In genomic region chr4:6088950-6089349, GRCh38 we compare ENCODE assay signal across 7 cellular contexts.
"Had no signal": no experiment of that assay in that cellular context is flagged by ENCODE, and none has a peak within 500 bp of the region (broad histone marks: within the 10 kb centered on the region; RNA-seq: fewer than 3 reads in every experiment).

No MANE protein-coding gene starts in this region.

- H3K4me1 ChIP-seq: HAP-1 had no signal

- H3K9me3 ChIP-seq: HAP-1 had no signal

- H3K4me3 ChIP-seq: GM23248, HAP-1, K562 had no signal

- H3K27ac ChIP-seq: GM23248 had no signal

- H3K36me3 ChIP-seq: HAP-1 had no signal

- ATAC-seq: HCT116, K562 had no signal

- DNase-seq: GM23248, GOT3, H7, IMR-90 had no signal
